In the genomic region with DNA sequence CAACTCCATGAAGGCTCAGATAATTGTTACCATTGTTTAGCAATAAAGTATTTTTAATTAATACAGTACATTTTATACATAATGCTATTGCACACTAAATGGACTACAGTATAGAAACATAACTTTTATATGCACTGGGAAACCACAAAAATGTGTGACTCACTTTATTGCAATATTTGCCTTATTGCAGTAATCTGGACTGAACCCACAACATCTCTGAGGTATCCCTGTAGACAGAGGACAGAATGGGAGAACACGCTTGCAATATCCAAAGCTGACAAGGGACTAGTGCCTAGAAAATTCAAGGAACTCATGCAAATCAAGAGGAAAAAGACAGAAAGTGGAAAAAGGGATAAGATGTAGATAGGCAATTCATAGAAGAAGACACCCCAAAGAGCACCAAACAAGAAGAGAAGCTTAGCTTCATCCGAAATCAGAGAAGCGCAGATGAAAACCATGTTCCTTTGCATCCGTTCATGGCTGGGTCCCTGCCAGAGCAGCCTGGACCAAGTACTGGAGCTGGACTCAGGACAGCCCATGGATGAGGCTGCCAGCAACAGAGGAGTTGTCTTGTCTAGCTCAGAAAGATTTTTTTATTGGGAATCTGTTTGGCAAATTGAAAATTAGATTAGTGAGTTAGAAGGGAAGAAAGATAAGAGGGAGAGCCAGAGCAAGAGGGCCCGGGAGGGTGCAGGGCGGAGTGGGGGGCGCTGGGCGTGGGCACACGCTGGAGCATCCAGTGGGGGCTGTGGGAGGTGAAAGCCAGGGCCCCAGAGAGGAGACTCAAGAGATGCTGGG, we compare ENCODE assay signal across 13 cellular contexts. TPM values are rescaled to one million over a fixed set of nuclear protein-coding genes. Genes with fewer than 3 reads are reported as not detected.
A peak's percentile ranks its signal among the peaks of the same experiment; 100 is the strongest.
DNase-seq lines count a peak whose midpoint lies in the region; ATAC-seq and TF ChIP-seq lines count a peak whose summit lies in the region.
"Had no signal": no experiment of that assay in that cellular context is flagged by ENCODE, and none has a peak within 500 bp of the region (broad histone marks: within the 10 kb centered on the region; RNA-seq: fewer than 3 reads in every experiment).

No MANE protein-coding gene starts in this region.

- ATAC-seq in mucosa of descending colon (peak; percentile 78), HG02759 (IDR thresholded peaks at IDR 0.05; ENCODE audit: unreplicated experiment) (no peak), HG02981 (IDR thresholded peaks at IDR 0.05; ENCODE audit: unreplicated experiment) (no peak)
- ATAC-seq: activated T-cell treated with anti-CD3 and anti-CD28 coated beads, Interleukin-2, amount 50 U/mL, for 72 hours had no signal

- H3K27me3 ChIP-seq in BE2C, result no peaks in the 10 kb centered on the region

- TF ChIP-seq CTCF in BE2C (IDR thresholded peaks at IDR 0.05; ENCODE audit: low read depth, low read length) (no peak), astrocyte of the cerebellum (IDR thresholded peaks at IDR 0.05; ENCODE audit: low read depth, low read length, missing control alignments) (no peak), mucosa of descending colon (IDR thresholded peaks at IDR 0.05) (no peak)

- peaks cover 4% of the 10 kb centered on the region; the same call in 1 of the 2 replicates for H3K9me3 ChIP-seq in BE2C
- no peaks in the 10 kb centered on the region for H3K9me3 ChIP-seq in mucosa of descending colon
- H3K9me3 ChIP-seq: Caco-2 had no signal

- DNase-seq in BE2C, result peak; percentile 70
- DNase-seq in LHCN-M2 (ENCODE audit: low read depth), result peak; percentile 74
- peak; percentile 23 for DNase-seq in astrocyte of the cerebellum (ENCODE audit: low read depth)
- DNase-seq in mucosa of descending colon, result no peak
- DNase-seq in NCI-H146 treated with DMSO at 0.1 percent for 48 hours (lab: John Stamatoyannopoulos, UW; ENCODE audit: unreplicated experiment), result no peak
- no peak for DNase-seq in NCI-H345 (lab: John Stamatoyannopoulos, UW)
- DNase-seq: activated T-cell treated with anti-CD3 and anti-CD28 coated beads, Interleukin-2, amount 50 U/mL, for 72 hours; Caco-2; hippocampal formation; NCI-H524 treated with DMSO at 0.1 percent for 48 hours; T1000 had no signal

- peak overlapping the region; percentile 5; the same call in 1 of the 2 replicates for H3K4me3 ChIP-seq in BE2C (ENCODE audit: low read depth, low read length)
- no peak overlapping the region for H3K4me3 ChIP-seq in astrocyte of the cerebellum (ENCODE audit: low read depth, low read length)
- H3K4me3 ChIP-seq in mucosa of descending colon, result no peak overlapping the region

- intact Hi-C loops in mucosa of descending colon (cut with DNase I, micrococcal nuclease), result no loop called here

- no peaks in the 10 kb centered on the region for H3K36me3 ChIP-seq in BE2C
- H3K36me3 ChIP-seq in mucosa of descending colon (ENCODE audit: low read depth), result no peaks in the 10 kb centered on the region

- H3K4me1 ChIP-seq in BE2C (peaks cover 17% of the 10 kb centered on the region), mucosa of descending colon (ENCODE audit: low read depth) (no peaks in the 10 kb centered on the region)
- H3K4me1 ChIP-seq: Caco-2 had no signal

- in situ Hi-C loops in astrocyte of the cerebellum (cut with HindIII; ENCODE audit: low sequenced_read_pairs), result no loop called here

RNA-seq across cellular contexts. Expression of a gene that starts 16.0 kb away (rescaled TPM):
- not detected for polyA plus RNA-seq in BE2C (2012; ENCODE audit: insufficient read depth, insufficient read length, low read depth)
- total RNA-seq in LHCN-M2 (2014; rRNA removed) (not detected in 2 replicates), mucosa of descending colon (not detected)
- polyA plus RNA-seq in LHCN-M2 (2012), result not detected
- total RNA-seq: activated T-cell treated with anti-CD3 and anti-CD28 coated beads, Interleukin-2, amount 50 U/mL, for 72 hours; Caco-2 had no signal

Comparison
In these comparisons a context has a peak if more than half of its experiments do, and no peak if none do; other contexts are left out.
1. DNase-seq: peak in BE2C (single experiment), LHCN-M2 (single experiment) and astrocyte of the cerebellum (single experiment); none in mucosa of descending colon (0 of 3), NCI-H146 treated with DMSO at 0.1 percent for 48 hours (single experiment) and NCI-H345 (single experiment).